Comparison of ENCODE assay signal across 32 cellular contexts in genomic region chr5:180853121-180853520, GRCh38. TPM values are rescaled to one million over a fixed set of nuclear protein-coding genes. Genes with fewer than 3 reads are reported as not detected.
"Had no signal": no experiment of that assay in that cellular context is flagged by ENCODE, and none has a peak within 500 bp of the region (broad histone marks: within the 10 kb centered on the region; RNA-seq: fewer than 3 reads in every experiment).

No MANE protein-coding gene starts in this region.

- H3K27ac Mint-ChIP-seq: natural killer cell treated with Interleukin-12 subunit alpha and Interleukin-12 subunit beta and Interleukin-15 and Interleukin-18, amount 100 ng/mL, for 72 hours; nephron progenitor cell; stimulated activated effector memory CD8-positive, alpha-beta T cell treated with anti-CD3 and anti-CD28 coated beads, Interleukin-12 subunit alpha, Interleukin-12 subunit beta, amount 100 ng/mL, for 72 hours; stimulated activated naive B cell treated with anti-CD40 and anti-IgM and Interleukin-4, amounts not matched to agents 10 μg/mL and 1 μg/mL and 100 μg/mL, for 72 hours; stimulated activated naive CD8-positive, alpha-beta T cell treated with anti-CD3 and anti-CD28 coated beads, Interleukin-15, Interleukin-2, amounts not matched to agents 100 ng/mL and 50 ng/mL, for 24 hours had no signal

- H3K27me3 ChIP-seq: neutrophil, pancreas, right atrium auricular region, right lobe of liver, sigmoid colon, stomach, thyroid gland, tibial nerve, upper lobe of left lung, vagina had no signal

- H3K27me3 Mint-ChIP-seq: natural killer cell treated with Interleukin-12 subunit alpha and Interleukin-12 subunit beta and Interleukin-15 and Interleukin-18, amount 100 ng/mL, for 72 hours; stimulated activated naive B cell treated with anti-CD40 and anti-IgM and Interleukin-4, amounts not matched to agents 10 μg/mL and 1 μg/mL and 100 μg/mL, for 72 hours; stimulated activated naive CD8-positive, alpha-beta T cell treated with anti-CD3 and anti-CD28 coated beads, Interleukin-15, Interleukin-2, amounts not matched to agents 100 ng/mL and 50 ng/mL, for 24 hours had no signal

- H3K27ac ChIP-seq: neutrophil, pancreas, prostate gland, right atrium auricular region, right lobe of liver, sigmoid colon, stomach, thoracic aorta, thyroid gland, tibial nerve, upper lobe of left lung, vagina had no signal

- H3K4me3 ChIP-seq: pancreas, prostate gland, right atrium auricular region, right lobe of liver, sigmoid colon, stomach, thoracic aorta, thyroid gland, tibial nerve, upper lobe of left lung, vagina had no signal

- H3K4me1 Mint-ChIP-seq: neural crest cell had no signal

- H3K9me3 ChIP-seq: pancreas, prostate gland, right atrium auricular region, thyroid gland had no signal

- DNase-seq: nephron progenitor cell; nucleus accumbens; pancreas; retina; right lobe of liver; sigmoid colon; small intestine; stimulated activated CD4-positive, alpha-beta T cell treated with anti-CD3 and anti-CD28 coated beads, Interleukin-15, amount 100 ng/mL, for 24 hours; stimulated activated CD4-positive, alpha-beta T cell treated with anti-CD3 and anti-CD28 coated beads, Interleukin-2, amount 100 ng/mL, for 24 hours; stimulated activated CD4-positive, alpha-beta T cell treated with anti-CD3 and anti-CD28 coated beads, Interleukin-2, amount 100 ng/mL, for 48 hours; stimulated activated CD4-positive, alpha-beta T cell treated with anti-CD3 and anti-CD28 coated beads, Interleukin-4, amount 100 ng/mL, for 24 hours; stimulated activated naive B cell treated with anti-CD40 and anti-IgM and Interleukin-4, amounts not matched to agents 10 μg/mL and 1 μg/mL and 100 μg/mL, for 72 hours; stimulated activated naive CD4-positive, alpha-beta T cell treated with Interleukin-2 at 50 U/mL for 16 hours; stomach; thyroid gland; trophoblast cell; upper lobe of left lung had no signal

- H3K4me3 Mint-ChIP-seq: natural killer cell treated with Interleukin-12 subunit alpha and Interleukin-12 subunit beta and Interleukin-15 and Interleukin-18, amount 100 ng/mL, for 72 hours; nephron progenitor cell; neural crest cell; stimulated activated effector memory CD8-positive, alpha-beta T cell treated with anti-CD3 and anti-CD28 coated beads, Interleukin-12 subunit alpha, Interleukin-12 subunit beta, amount 100 ng/mL, for 72 hours; stimulated activated naive B cell treated with anti-CD40 and anti-IgM and Interleukin-4, amounts not matched to agents 10 μg/mL and 1 μg/mL and 100 μg/mL, for 72 hours; stimulated activated naive CD8-positive, alpha-beta T cell treated with anti-CD3 and anti-CD28 coated beads, Interleukin-15, Interleukin-2, amounts not matched to agents 100 ng/mL and 50 ng/mL, for 24 hours had no signal

- ATAC-seq: natural killer cell treated with Interleukin-12 subunit alpha and Interleukin-12 subunit beta and Interleukin-15 and Interleukin-18, amount 100 ng/mL, for 72 hours; pancreas; stimulated activated effector memory CD8-positive, alpha-beta T cell treated with anti-CD3 and anti-CD28 coated beads, Interleukin-12 subunit alpha, Interleukin-12 subunit beta, amount 100 ng/mL, for 72 hours; stimulated activated naive B cell treated with anti-CD40 and anti-IgM and Interleukin-4, amounts not matched to agents 10 μg/mL and 1 μg/mL and 100 μg/mL, for 72 hours had no signal

- H3K4me1 ChIP-seq: pancreas, prostate gland, right atrium auricular region, right lobe of liver, sigmoid colon, stomach, tibial nerve, vagina had no signal

RNA-seq across cellular contexts. Expression of gene BTNL8, which starts 45.8 kb away (rescaled TPM):
- total RNA-seq: natural killer cell treated with Interleukin-12 subunit alpha and Interleukin-12 subunit beta and Interleukin-15 and Interleukin-18, amount 100 ng/mL, for 72 hours; neural crest cell; osteocyte; posterior vena cava; pulmonary artery endothelial cell; skeletal muscle tissue; thoracic aorta; tibial nerve; ureter; vagina had no signal
